In the genomic region with DNA sequence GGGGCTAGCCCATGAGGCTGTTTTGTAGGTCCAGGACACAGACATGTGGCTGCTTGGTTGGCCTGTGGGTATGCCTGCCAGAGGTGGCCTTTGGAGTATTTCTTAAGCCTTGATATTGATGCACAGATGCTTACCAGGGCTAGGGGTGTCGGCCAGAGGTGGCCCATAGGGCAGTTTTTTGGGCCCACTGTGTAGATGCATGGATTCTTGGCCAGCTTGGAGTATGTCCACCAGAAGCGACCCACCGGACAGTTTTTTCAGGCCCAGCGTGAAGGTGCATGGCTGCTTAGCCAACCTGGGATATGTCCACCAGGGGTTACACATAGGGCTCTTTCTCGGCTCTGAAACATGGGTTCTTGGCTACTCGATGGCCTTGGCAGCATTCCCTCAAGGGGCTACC, we compare ENCODE assay signal across 29 cellular contexts.
"Had no signal": no experiment of that assay in that cellular context is flagged by ENCODE, and none has a peak within 500 bp of the region (broad histone marks: within the 10 kb centered on the region; RNA-seq: fewer than 3 reads in every experiment).

No MANE protein-coding gene starts in this region.

- H3K36me3 ChIP-seq: ascending aorta, cardiac muscle cell had no signal

- DNase-seq: activated B cell treated with CpG ODN at 0.5 μM for 24 hours; activated CD4-positive, alpha-beta memory T cell treated with anti-CD3 and anti-CD28 coated beads, Interleukin-2, amount 10 ng/mL, durations not matched to agents 7 days and 5 days; activated CD4-positive, alpha-beta T cell treated with anti-CD3 and anti-CD28 coated beads for 1 hour; activated CD4-positive, alpha-beta T cell treated with anti-CD3 and anti-CD28 coated beads for 36 hours; activated CD4-positive, alpha-beta T cell treated with anti-CD3 and anti-CD28 coated beads for 48 hours; activated CD4-positive, alpha-beta T cell treated with anti-CD3 and anti-CD28 coated beads, Interleukin-2, amount 10 ng/mL, durations not matched to agents 7 days and 5 days; activated CD4-positive, alpha-beta T cell treated with anti-CD3 and anti-CD28 coated beads, Interleukin-2, amount 50 U/mL, for 48 hours; activated CD8-positive, alpha-beta memory T cell treated with anti-CD3 and anti-CD28 coated beads for 24 hours; activated CD8-positive, alpha-beta memory T cell treated with anti-CD3 and anti-CD28 coated beads, Interleukin-2, amount 10 ng/mL, durations not matched to agents 7 days and 5 days; activated CD8-positive, alpha-beta memory T cell treated with anti-CD3 and anti-CD28 coated beads, Interleukin-2, amount 50 U/mL, for 48 hours; activated CD8-positive, alpha-beta T cell treated with anti-CD3 and anti-CD28 coated beads, Interleukin-2, amount 10 ng/mL, durations not matched to agents 7 days and 5 days; activated effector memory CD4-positive, alpha-beta T cell treated with Interleukin-2 at 50 U/mL for 16 hours; activated gamma-delta T cell; activated naive CD4-positive, alpha-beta T cell treated with anti-CD3 and anti-CD28 coated beads, Interleukin-2, amount 10 ng/mL, durations not matched to agents 7 days and 5 days; activated naive CD4-positive, alpha-beta T cell treated with Interleukin-2 at 50 U/mL for 16 hours; activated naive CD8-positive, alpha-beta T cell treated with anti-CD3 and anti-CD28 coated beads, Interleukin-2, amount 10 ng/mL, durations not matched to agents 7 days and 5 days; activated naive CD8-positive, alpha-beta T cell treated with anti-CD3 and anti-CD28 coated beads, Interleukin-2, amount 50 U/mL, for 24 hours; activated T-cell treated with anti-CD3 and anti-CD28 coated beads, Interleukin-2, amount 50 U/mL, for 24 hours; activated T-cell treated with anti-CD3 and anti-CD28 coated beads, Interleukin-2, amount 50 U/mL, for 48 hours; amygdala; anterior cingulate cortex; caudate nucleus; T-cell; T-helper 2 cell; T-helper 9 cell had no signal

- H3K27ac ChIP-seq: ascending aorta, cardiac muscle cell, VCaP had no signal

- H3K4me1 ChIP-seq: ascending aorta had no signal

- ATAC-seq: activated CD4-positive, alpha-beta T cell treated with anti-CD3 and anti-CD28 coated beads for 36 hours; activated CD8-positive, alpha-beta memory T cell treated with anti-CD3 and anti-CD28 coated beads, Interleukin-2, amount 10 ng/mL, durations not matched to agents 7 days and 5 days; activated CD8-positive, alpha-beta T cell treated with anti-CD3 and anti-CD28 coated beads, Interleukin-2, amount 10 ng/mL, durations not matched to agents 7 days and 5 days; activated naive CD8-positive, alpha-beta T cell treated with anti-CD3 and anti-CD28 coated beads, Interleukin-2, amount 50 U/mL, for 24 hours; T-cell had no signal

- FAIRE-seq: TTC549 had no signal

- H3K27me3 ChIP-seq: ascending aorta, cardiac muscle cell had no signal

- H3K4me3 ChIP-seq: ascending aorta, cardiac muscle cell had no signal
